In genomic region chr10:76971565-76972170, GRCh38 we compare ENCODE assay signal across 22 cellular contexts.
"Had no signal": no experiment of that assay in that cellular context is flagged by ENCODE, and none has a peak within 500 bp of the region (broad histone marks: within the 10 kb centered on the region; RNA-seq: fewer than 3 reads in every experiment).

No MANE protein-coding gene starts in this region.

- H3K9me3 Mint-ChIP-seq: natural killer cell; stimulated activated naive CD8-positive, alpha-beta T cell treated with anti-CD3 and anti-CD28 coated beads, Interleukin-15, amount 100 ng/mL, for 72 hours had no signal

- H2AFZ ChIP-seq: neural progenitor cell, parathyroid adenoma had no signal

- H3K27ac Mint-ChIP-seq: effector memory CD8-positive, alpha-beta T cell; natural killer cell; neural progenitor cell; progenitor cell of endocrine pancreas had no signal

- H3K4me3 ChIP-seq: coronary artery, esophagus squamous epithelium, left lung, neural progenitor cell, right lobe of liver, smooth muscle cell, suprapubic skin, transverse colon had no signal

- H3K4me2 ChIP-seq: neural progenitor cell had no signal

- DNase-seq: effector memory CD8-positive, alpha-beta T cell; erythroblast; esophagus squamous epithelium; left cardiac atrium; left lung; mammary epithelial cell; mesendoderm; natural killer cell; right lobe of liver; stimulated activated CD4-positive, alpha-beta T cell treated with anti-CD3 and anti-CD28 coated beads, Interleukin-12 subunit alpha, Interleukin-12 subunit beta, amount 100 ng/mL, for 4 hours; stimulated activated CD4-positive, alpha-beta T cell treated with anti-CD3 and anti-CD28 coated beads, Interleukin-1b, Interleukin-23, amount 100 ng/mL, for 48 hours; stimulated activated CD4-positive, alpha-beta T cell treated with anti-CD3 and anti-CD28 coated beads, Interleukin-4, amount 100 ng/mL, for 1 hour; stimulated activated CD8-positive, alpha-beta memory T cell treated with anti-CD3 and anti-CD28 coated beads, Interleukin-4, amount 100 ng/mL, for 48 hours; stimulated activated naive CD4-positive, alpha-beta T cell; stimulated activated naive CD8-positive, alpha-beta T cell treated with anti-CD3 and anti-CD28 coated beads, Interleukin-15, amount 100 ng/mL, for 72 hours; transverse colon had no signal

- H3K4me1 Mint-ChIP-seq: natural killer cell; stimulated activated naive CD8-positive, alpha-beta T cell treated with anti-CD3 and anti-CD28 coated beads, Interleukin-15, amount 100 ng/mL, for 72 hours had no signal

- H3K9me3 ChIP-seq: esophagus squamous epithelium, left lung, right lobe of liver, suprapubic skin, transverse colon had no signal

- H3K4me1 ChIP-seq: esophagus squamous epithelium, left lung, parathyroid adenoma, right lobe of liver had no signal

- H3K36me3 Mint-ChIP-seq: natural killer cell, neural progenitor cell had no signal

- H3K4me3 Mint-ChIP-seq: effector memory CD8-positive, alpha-beta T cell; natural killer cell; neural progenitor cell; stimulated activated naive CD8-positive, alpha-beta T cell treated with anti-CD3 and anti-CD28 coated beads, Interleukin-15, amount 100 ng/mL, for 72 hours had no signal

- H3K79me2 ChIP-seq: parathyroid adenoma had no signal

- H3K27ac ChIP-seq: coronary artery, esophagus squamous epithelium, left lung, neural progenitor cell, parathyroid adenoma, right lobe of liver, suprapubic skin had no signal

- H3K9ac ChIP-seq: neural progenitor cell, parathyroid adenoma had no signal

- ATAC-seq: effector memory CD8-positive, alpha-beta T cell; left cardiac atrium; left lung; natural killer cell; right lobe of liver; stimulated activated naive CD8-positive, alpha-beta T cell treated with anti-CD3 and anti-CD28 coated beads, Interleukin-15, amount 100 ng/mL, for 72 hours had no signal

- H3K36me3 ChIP-seq: esophagus squamous epithelium, left lung, neural progenitor cell, right lobe of liver, suprapubic skin, transverse colon had no signal

- H3K27me3 ChIP-seq: esophagus squamous epithelium, neural progenitor cell, right lobe of liver, transverse colon had no signal
